ENCODE assay signal across 26 cellular contexts in the genomic region with DNA sequence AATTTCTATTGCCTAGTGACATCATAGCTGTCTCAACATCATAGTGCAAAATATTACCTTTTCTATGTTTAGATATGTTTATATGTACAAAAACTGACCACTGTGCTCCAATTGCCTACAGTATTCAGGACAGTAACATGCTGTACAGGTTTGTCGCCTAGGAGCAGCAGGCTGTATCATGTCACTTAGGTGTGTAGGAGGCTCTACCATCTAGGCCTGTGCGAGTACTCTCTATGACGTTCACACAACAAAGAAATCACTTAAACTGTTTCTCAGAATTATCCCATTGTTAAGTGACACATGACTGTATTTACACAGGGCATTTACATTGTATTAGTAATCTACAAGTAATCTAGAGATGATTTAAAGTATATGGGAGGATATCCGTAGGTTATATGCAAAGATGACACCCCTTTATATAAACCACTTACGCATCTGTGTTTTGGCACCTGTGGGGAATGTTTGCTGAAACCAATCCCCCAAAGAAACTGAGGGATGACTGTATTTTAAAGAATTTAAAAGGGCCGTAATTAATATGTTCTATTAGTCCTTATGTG.
"Had no signal": no experiment of that assay in that cellular context is flagged by ENCODE, and none has a peak within 500 bp of the region (broad histone marks: within the 10 kb centered on the region; RNA-seq: fewer than 3 reads in every experiment).

No MANE protein-coding gene starts in this region.

- H3K9me3 Mint-ChIP-seq: activated T-cell treated with anti-CD3 and anti-CD28 coated beads, Interleukin-2, amount 50 U/mL, for 4 hours had no signal

- H3K4me1 ChIP-seq: colonic mucosa had no signal

- H3K27me3 Mint-ChIP-seq: activated naive CD4-positive, alpha-beta T cell treated with anti-CD3 and anti-CD28 coated beads, Interleukin-2, amount 10 ng/mL, durations not matched to agents 7 days and 5 days; T-helper 17 cell had no signal

- H3K27ac Mint-ChIP-seq: activated CD8-positive, alpha-beta memory T cell treated with anti-CD3 and anti-CD28 coated beads, Interleukin-2, amount 10 ng/mL, durations not matched to agents 7 days and 5 days; activated naive CD4-positive, alpha-beta T cell treated with anti-CD3 and anti-CD28 coated beads, Interleukin-2, amount 10 ng/mL, durations not matched to agents 7 days and 5 days; activated naive CD8-positive, alpha-beta T cell treated with anti-CD3 and anti-CD28 coated beads for 36 hours; activated T-helper 2 cell treated with anti-CD3 and anti-CD28 coated beads, Interferon-gamma antibody, Interleukin-2, Interleukin-4, amounts not matched to agents 10 μg/mL and 5 μg/mL and 100 μg/mL, durations not matched to agents 14 hours and 24 hours and 36 hours; T-helper 17 cell; WTC11 had no signal

- H3K4me3 Mint-ChIP-seq: activated CD8-positive, alpha-beta memory T cell treated with anti-CD3 and anti-CD28 coated beads, Interleukin-2, amount 10 ng/mL, durations not matched to agents 7 days and 5 days; activated naive CD4-positive, alpha-beta T cell treated with anti-CD3 and anti-CD28 coated beads, Interleukin-2, amount 10 ng/mL, durations not matched to agents 7 days and 5 days; activated naive CD8-positive, alpha-beta T cell treated with anti-CD3 and anti-CD28 coated beads for 36 hours; activated T-cell treated with anti-CD3 and anti-CD28 coated beads, Interleukin-2, amount 50 U/mL, for 4 hours; T-helper 17 cell; WTC11 had no signal

- DNase-seq: activated CD8-positive, alpha-beta memory T cell treated with anti-CD3 and anti-CD28 coated beads, Interleukin-2, amount 10 ng/mL, durations not matched to agents 7 days and 5 days; activated gamma-delta T cell treated with Interleukin-2 at 50 U/mL for 16 hours; activated naive CD4-positive, alpha-beta T cell treated with anti-CD3 and anti-CD28 coated beads, Interleukin-2, amount 10 ng/mL, durations not matched to agents 7 days and 5 days; activated naive CD8-positive, alpha-beta T cell treated with anti-CD3 and anti-CD28 coated beads for 36 hours; activated T-cell treated with anti-CD3 and anti-CD28 coated beads, Interleukin-2, amount 50 U/mL, for 4 hours; brain microvascular endothelial cell; cerebellar nuclear complex; colonic mucosa; MG63; MV-4-11; NCI-H1092 treated with DMSO at 0.1 percent for 48 hours; NCI-H1417 treated with DMSO at 0.1 percent for 48 hours; NCI-H1694 treated with DMSO at 0.1 percent for 48 hours; NCI-H2029 treated with DMSO at 0.1 percent for 48 hours; NCI-H446 treated with DMSO at 0.1 percent for 48 hours; NCI-H524 treated with DMSO at 0.1 percent for 48 hours; NCI-H82; NK-92 treated with Interleukin-12 subunit alpha and Interleukin-12 subunit beta, amount 100 ng/mL, for 24 hours; OCI-M1; Peyer's patch; SHP77 treated with DMSO at 0.1 percent for 48 hours; T-helper 17 cell; T-helper 9 cell had no signal

- ATAC-seq: activated CD8-positive, alpha-beta memory T cell treated with anti-CD3 and anti-CD28 coated beads, Interleukin-2, amount 10 ng/mL, durations not matched to agents 7 days and 5 days; T-helper 17 cell; WTC11 had no signal

- H3K27me3 ChIP-seq: brain microvascular endothelial cell, colonic mucosa, MG63, Peyer's patch had no signal

- H3K36me3 Mint-ChIP-seq: activated naive CD4-positive, alpha-beta T cell treated with anti-CD3 and anti-CD28 coated beads, Interleukin-2, amount 10 ng/mL, durations not matched to agents 7 days and 5 days; WTC11 had no signal

- H3K27ac ChIP-seq: brain microvascular endothelial cell, colonic mucosa, KMS-11, Peyer's patch had no signal
